ENCODE assay signal across 13 cellular contexts in the genomic region with DNA sequence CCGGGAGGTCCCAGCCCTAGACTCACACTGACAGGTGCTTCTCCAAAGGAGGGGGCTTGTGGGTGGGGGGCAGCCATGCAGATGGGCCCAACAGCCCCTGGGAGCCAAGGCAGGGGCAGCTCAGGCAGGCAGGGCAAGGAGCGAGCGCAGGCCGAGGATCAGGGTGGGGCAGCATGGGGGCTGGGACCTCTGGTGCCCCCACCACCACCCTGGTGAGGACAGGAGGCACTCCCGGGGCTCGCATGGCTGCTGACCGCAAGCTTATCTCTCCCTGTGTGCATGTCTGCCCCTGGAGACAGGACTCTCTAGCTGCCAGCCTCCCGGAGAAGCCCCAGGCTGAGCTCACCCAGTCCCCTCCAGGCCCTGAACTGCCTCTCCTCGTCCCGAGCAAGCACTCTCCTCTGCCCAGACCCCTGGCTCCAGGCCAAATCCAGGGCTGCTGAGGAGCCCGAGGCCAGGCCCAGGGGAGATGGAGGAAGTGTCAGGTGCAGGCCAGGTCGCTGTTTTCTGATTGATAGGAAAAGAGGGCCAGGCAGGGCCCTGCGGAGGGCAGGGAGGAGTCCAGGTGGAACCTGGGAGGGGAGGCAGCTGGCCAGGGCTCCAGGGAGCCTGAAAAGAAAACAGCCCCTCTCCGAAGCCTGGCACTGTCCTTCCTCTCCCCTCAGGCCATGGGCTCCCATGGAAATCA. TPM values are rescaled to one million over a fixed set of nuclear protein-coding genes. Genes with fewer than 3 reads are reported as not detected.
DNase-seq lines count a peak whose midpoint lies in the region; ATAC-seq and TF ChIP-seq lines count a peak whose summit lies in the region.
"Had no signal": no experiment of that assay in that cellular context is flagged by ENCODE, and none has a peak within 500 bp of the region (broad histone marks: within the 10 kb centered on the region; RNA-seq: fewer than 3 reads in every experiment).

No MANE protein-coding gene starts in this region.

- no peaks in the 10 kb centered on the region for H3K9me3 ChIP-seq in Panc1 (ENCODE audit: control insufficient read depth, insufficient read depth, low read depth, low read length)
- H3K9me3 ChIP-seq: A549, breast epithelium had no signal

- no peak overlapping the region for H3K27ac ChIP-seq in Panc1 (ENCODE audit: low read length)
- H3K27ac ChIP-seq: A549, breast epithelium had no signal

- no peak for TF ChIP-seq CTCF in Panc1 (IDR thresholded peaks at IDR 0.05)

- no peak overlapping the region for H3K4me3 ChIP-seq in Panc1 (ENCODE audit: low read depth in 2 of 2, low read length in 2 of 2)
- H3K4me3 ChIP-seq: A549, breast epithelium had no signal

- in situ Hi-C loops in Panc1 (cut with HindIII; ENCODE audit: low pct_unique_long_range_greater_than_20kb, low sequenced_read_pairs), result no loop called here

- intact Hi-C loops in Panc1 (cut with micrococcal nuclease; ENCODE audit: unreplicated experiment) (no loop called here), left cardiac atrium (cut with DNase I) (no loop called here), posterior vena cava (cut with DNase I) (no loop called here)

- CTCF ChIA-PET in Panc1 (lab: Charles Lee), result interaction anchor here (1.2 kb wide), 1 partner anchor 57 kb away, joined by 3 read pairs; no protein-coding TSS in a partner anchor

- POLR2A ChIA-PET in Panc1 (lab: Charles Lee), result interaction anchor here (0.7 kb wide), 1 partner anchor 58 kb away, joined by 9 read pairs; no protein-coding TSS in a partner anchor

- peaks cover 20% of the 10 kb centered on the region for H3K4me1 ChIP-seq in Panc1 (ENCODE audit: control insufficient read depth, insufficient read depth, low read length)
- H3K4me1 ChIP-seq: breast epithelium had no signal

- no peaks in the 10 kb centered on the region for H3K36me3 ChIP-seq in Panc1 (ENCODE audit: control insufficient read depth, insufficient read depth, low read length)
- H3K36me3 ChIP-seq: breast epithelium had no signal

- BruUV-seq in Panc1 (replicated peaks; lab: Mats Ljungman, UMichigan), result no TSS peak

- ATAC-seq in Panc1, result peak; percentile 40
- ATAC-seq in left cardiac atrium, result peak in 1 of 2 donors; percentile 52
- ATAC-seq in HG02571 (IDR thresholded peaks at IDR 0.05; ENCODE audit: unreplicated experiment), result no peak

- H3K27me3 ChIP-seq in Panc1 (ENCODE audit: control insufficient read depth, insufficient read depth, low read length), result no peaks in the 10 kb centered on the region

- peak in 2 of 3 experiments; percentile 48 to 75 for DNase-seq in NCI-H1417 (lab: John Stamatoyannopoulos, UW)
- no peak for DNase-seq in NCI-H1417 treated with DMSO at 0.1 percent for 48 hours (lab: John Stamatoyannopoulos, UW)
- no peak for DNase-seq in Panc1 (ENCODE audit: low read depth, low spot score)
- DNase-seq in left cardiac atrium, result peak; percentile 27
- DNase-seq in posterior vena cava (ENCODE audit: low spot score), result peak; percentile 77
- DNase-seq in anterior cingulate cortex (lab: John Stamatoyannopoulos, UW), result no peak
- no peak for DNase-seq in SK-N-DZ (ENCODE audit: low spot score)
- DNase-seq: activated CD4-positive, alpha-beta T cell treated with anti-CD3 and anti-CD28 coated beads, Interleukin-2, amount 50 U/mL, for 4 hours; NCI-H187; nephron progenitor cell had no signal

RNA-seq across cellular contexts. Expression of a gene that starts 39.0 kb away (rescaled TPM):
- total RNA-seq in Panc1 (2021; ENCODE audit: unreplicated experiment) (18.5 TPM), left cardiac atrium (10 to 100 TPM; 27.5 to 33.9 TPM), posterior vena cava (10 to 100 TPM; 54.1 to 63.1 TPM)
- polyA plus RNA-seq in Panc1 (2012; ENCODE audit: insufficient read length), result 18.1 TPM
- not detected in 2 replicates for polyA plus RNA-seq in SK-N-DZ (2014; cell fraction: cytosol; rRNA removed)
- polyA plus RNA-seq in SK-N-DZ (2014; cell fraction: nucleus; rRNA removed), result 0.67 TPM in 1 of 2 replicates, not detected in the other

Comparison
In these comparisons a context has a peak if more than half of its experiments do, and no peak if none do; other contexts are left out.
1. DNase-seq: peak in NCI-H1417 (2 of 3), left cardiac atrium (single experiment) and posterior vena cava (single experiment); none in NCI-H1417 treated with DMSO at 0.1 percent for 48 hours (single experiment), Panc1 (single experiment), anterior cingulate cortex (0 of 58) and SK-N-DZ (single experiment).